ENCODE assay signal across 19 cellular contexts in the genomic region with DNA sequence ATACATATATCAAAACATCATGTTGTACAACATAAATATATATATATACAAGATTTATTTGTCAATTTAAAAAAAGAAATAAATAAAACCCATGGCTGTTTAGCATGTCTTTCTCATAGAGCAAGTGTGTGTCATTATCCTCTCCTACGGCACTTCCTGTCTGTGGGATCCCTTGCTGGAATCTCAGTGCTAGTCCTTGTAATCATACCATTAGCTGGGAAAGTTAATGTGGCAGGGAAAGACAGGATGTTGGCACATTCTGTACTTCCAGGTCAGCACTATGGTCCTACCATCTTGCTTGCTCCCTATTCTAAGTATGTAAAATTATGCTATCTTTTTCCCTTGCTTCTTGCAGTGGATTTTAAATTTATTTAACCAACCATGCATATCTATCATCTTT.
DNase-seq lines count a peak whose midpoint lies in the region; ATAC-seq, FAIRE-seq and TF ChIP-seq lines count a peak whose summit lies in the region.
"Had no signal": no experiment of that assay in that cellular context is flagged by ENCODE, and none has a peak within 500 bp of the region (broad histone marks: within the 10 kb centered on the region; RNA-seq: fewer than 3 reads in every experiment).

No MANE protein-coding gene starts in this region.

- peak; percentile 31 for FAIRE-seq in HTR-8/SVneo (lab: Jason Lieb, UNC)
- no peak for FAIRE-seq in D721Med (lab: Jason Lieb, UNC)

- in situ Hi-C loops in KBM-7 (cut with MboI; ENCODE audit: low pct_unique_long_range_greater_than_20kb, low sequenced_read_pairs): no loop called here

- DNase-seq in AG10803 (ENCODE audit: low read depth) (peak; percentile 11), HTR-8/SVneo (ENCODE audit: insufficient read length, low spot score) (peak; percentile 28), amniotic epithelial cell (ENCODE audit: low read depth) (peak; percentile 70), kidney tubule cell (ENCODE audit: low spot score) (peak; percentile 90), D721Med (ENCODE audit: insufficient read length, low spot score) (no peak), SKM-1 (lab: John Stamatoyannopoulos, UW; ENCODE audit: unreplicated experiment) (no peak), KBM-7 (no peak)
- DNase-seq: activated effector memory CD4-positive, alpha-beta T cell treated with anti-CD3 and anti-CD28 coated beads, Interleukin-2, amount 50 U/mL, for 16 hours; amniotic stem cell; CD8-positive, alpha-beta memory T cell; central memory CD4-positive, alpha-beta T cell; DND-41; left ventricle myocardium superior; NCI-H2029; NCI-H446 treated with DMSO at 0.1 percent for 48 hours; testis had no signal

- H3K4me3 ChIP-seq in AG10803 (ENCODE audit: low read length): no peak overlapping the region
- H3K4me3 ChIP-seq: right atrium auricular region, testis had no signal

- TF ChIP-seq CTCF in AG10803 (conservative IDR thresholded peaks at IDR 0.05; ENCODE audit: low read length) (no peak), D721Med (IDR thresholded peaks at IDR 0.05; ENCODE audit: insufficient read depth, missing control alignments) (no peak)

- no peak for ATAC-seq in activated CD4-positive, CD25-positive, alpha-beta regulatory T cell treated with anti-CD3 and anti-CD28 coated beads, Interleukin-2, amount 50 U/mL, for 24 hours
- ATAC-seq: left ventricle myocardium superior; stimulated activated effector memory CD8-positive, alpha-beta T cell treated with anti-CD3 and anti-CD28 coated beads, Interleukin-12 subunit alpha, Interleukin-12 subunit beta, amount 100 ng/mL, for 72 hours had no signal

Comparison
In these comparisons a context has a peak if more than half of its experiments do, and no peak if none do; other contexts are left out.
1. DNase-seq: peak in AG10803 (single experiment), HTR-8/SVneo (single experiment), amniotic epithelial cell (single experiment) and kidney tubule cell (single experiment); none in D721Med (single experiment), SKM-1 (single experiment) and KBM-7 (single experiment).